In the genomic region with DNA sequence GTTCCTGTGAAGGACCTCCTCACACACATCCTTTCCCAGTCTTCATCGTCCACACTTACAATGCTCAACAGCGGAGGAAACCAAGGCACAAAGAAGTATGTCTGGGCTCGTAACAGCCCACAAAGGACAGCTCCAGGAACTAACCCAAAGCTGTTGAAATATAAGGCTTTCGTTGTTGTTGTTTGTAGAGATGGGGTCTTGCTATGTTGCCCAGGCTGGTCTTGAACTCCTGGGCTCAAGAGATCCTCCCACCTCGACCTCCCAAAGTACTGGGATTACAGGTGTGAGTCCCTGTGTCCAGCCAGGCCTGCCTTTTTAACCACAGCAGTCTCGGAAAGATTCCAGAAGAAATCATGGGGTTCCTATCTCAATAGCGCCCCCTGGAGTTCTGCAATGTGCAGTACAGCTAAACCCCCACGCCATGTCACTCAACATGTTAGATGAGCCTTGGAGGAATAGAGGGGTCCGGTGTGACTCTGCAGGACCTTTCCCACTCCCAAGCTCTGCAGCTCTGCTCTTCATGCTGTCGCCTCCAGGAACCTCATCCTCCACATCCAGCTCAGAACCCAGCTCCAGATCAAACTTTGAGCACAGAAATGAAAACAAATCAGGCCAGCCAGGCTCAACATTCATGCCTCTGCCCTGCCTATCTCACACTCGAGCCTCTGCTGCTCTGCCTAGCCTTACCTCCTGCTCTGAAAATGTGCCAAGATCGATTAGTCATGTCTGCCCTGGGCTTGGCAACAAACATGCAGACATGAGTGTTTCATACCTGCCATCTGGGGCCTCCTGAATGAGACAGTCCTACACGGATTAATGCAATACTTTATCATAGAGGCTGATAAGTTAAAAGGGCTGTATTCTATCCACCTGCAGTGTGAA, we compare ENCODE assay signal across 9 cellular contexts. TPM values are rescaled to one million over a fixed set of nuclear protein-coding genes. Genes with fewer than 3 reads are reported as not detected.
DNase-seq lines count a peak whose midpoint lies in the region; ATAC-seq and TF ChIP-seq lines count a peak whose summit lies in the region.
"Had no signal": no experiment of that assay in that cellular context is flagged by ENCODE, and none has a peak within 500 bp of the region (broad histone marks: within the 10 kb centered on the region; RNA-seq: fewer than 3 reads in every experiment).

No MANE protein-coding gene starts in this region.

- H3K4me1 ChIP-seq in BE2C (peaks cover 6% of the 10 kb centered on the region), left lung (peaks cover 5 to 8% of the 10 kb centered on the region in 2 donors)

- ATAC-seq in left lung = peak; percentile 48
- no peak for ATAC-seq in GM19023 (IDR thresholded peaks at IDR 0.05; ENCODE audit: unreplicated experiment)

- H3K9me3 ChIP-seq in BE2C (no peaks in the 10 kb centered on the region), left lung (no peaks in the 10 kb centered on the region)

- H3K27me3 ChIP-seq in BE2C (no peaks in the 10 kb centered on the region), left lung (no peaks in the 10 kb centered on the region)

- DNase-seq in BE2C = peak; percentile 48
- DNase-seq in GM20000 (ENCODE audit: low spot score) = peak; percentile 60
- DNase-seq in NOMO-1 treated with dmso at 0.1 percent for 144 hours (lab: John Stamatoyannopoulos, UW; ENCODE audit: unreplicated experiment) = peak; percentile 20
- peak; percentile 38 for DNase-seq in astrocyte of the hippocampus (ENCODE audit: low read depth, low spot score)
- DNase-seq in left lung = no peak
- DNase-seq in globus pallidus (ENCODE audit: low spot score) = no peak
- no peak for DNase-seq in cerebellum (ENCODE audit: low spot score)

- TF ChIP-seq CTCF in BE2C (IDR thresholded peaks at IDR 0.05; ENCODE audit: low read depth, low read length) (peak; percentile 80), GM20000 (IDR thresholded peaks at IDR 0.05; ENCODE audit: extremely low read depth, missing control alignments) (peak; percentile 28), left lung (IDR thresholded peaks at IDR 0.05) (peak; percentile 42 to 76)

- H3K4me3 ChIP-seq in BE2C (ENCODE audit: low read depth, low read length) (no peak overlapping the region), left lung (no peak overlapping the region)

- H3K36me3 ChIP-seq in BE2C = no peaks in the 10 kb centered on the region
- H3K36me3 ChIP-seq in left lung = no peaks in the 10 kb centered on the region

- intact Hi-C loops in left lung (cut with DNase I) = loop anchor here in 1 of 2 donors (10.0 kb wide), 1 partner anchor 62 kb away; no protein-coding TSS in a partner anchor

- no peak overlapping the region for H3K27ac ChIP-seq in left lung

RNA-seq across cellular contexts. Expression of a gene that starts 7.5 kb away (rescaled TPM):
- 6.3 TPM for polyA plus RNA-seq in BE2C (2012; ENCODE audit: insufficient read depth, insufficient read length, low read depth)
- total RNA-seq in left lung (10 to 100 TPM; 11.5 to 17.3 TPM), cerebellum (11.7 TPM)

RNA-seq across cellular contexts. Expression of a gene that starts 59.2 kb away (rescaled TPM):
- not detected for polyA plus RNA-seq in BE2C (2012; ENCODE audit: insufficient read depth, insufficient read length, low read depth)
- not detected for total RNA-seq in left lung
- total RNA-seq in cerebellum = not detected
- polyA plus RNA-seq: IgD-negative memory B cell had no signal

Comparison
In these comparisons a context has a peak if more than half of its experiments do, and no peak if none do; other contexts are left out.
1. DNase-seq: peak in BE2C (single experiment), GM20000 (single experiment), NOMO-1 treated with dmso at 0.1 percent for 144 hours (single experiment) and astrocyte of the hippocampus (single experiment); none in left lung (0 of 2), globus pallidus (single experiment) and cerebellum (single experiment).
2. CTCF ChIP-seq: peak in every context shown above with its lines; median percentile 80 in BE2C; 59 in left lung; 28 in GM20000.